1 cellular context compared by ENCODE assay signal in genomic region chrX:55451626-55451989, GRCh38.
TF ChIP-seq lines count a peak whose summit lies in the region.

No MANE protein-coding gene starts in this region.

TF ChIP-seq in HEK293, 187 proteins besides CTCF, POLR2A, EP300 and RAD21:
- TF ChIP-seq ZNF280D (tag by site-specific recombination; IDR thresholded peaks at IDR 0.05): no peak
- no peak for TF ChIP-seq ZNF2 (tag by site-specific recombination; IDR thresholded peaks at IDR 0.05)
- TF ChIP-seq MYNN (tag by site-specific recombination; IDR thresholded peaks at IDR 0.05; ENCODE audit: borderline replicate concordance): no peak
- TF ChIP-seq ZNF416 (tag by site-specific recombination; IDR thresholded peaks at IDR 0.05): no peak
- TF ChIP-seq ZNF426 (tag by site-specific recombination; IDR thresholded peaks at IDR 0.05): no peak
- TF ChIP-seq ZIC2 (tag by site-specific recombination; IDR thresholded peaks at IDR 0.05): no peak
- no peak for TF ChIP-seq ZNF18 (tag by site-specific recombination; IDR thresholded peaks at IDR 0.05)
- no peak for TF ChIP-seq ZNF174 (tag by site-specific recombination; IDR thresholded peaks at IDR 0.05)
- TF ChIP-seq BCL11B (tag by site-specific recombination; IDR thresholded peaks at IDR 0.05; ENCODE audit: low read depth): no peak
- no peak for TF ChIP-seq ZBTB6 (tag by site-specific recombination; IDR thresholded peaks at IDR 0.05)
- TF ChIP-seq ZNF175 (tag by site-specific recombination; IDR thresholded peaks at IDR 0.05): no peak
- no peak for TF ChIP-seq ZNF211 (tag by site-specific recombination; IDR thresholded peaks at IDR 0.05; ENCODE audit: low read depth)
- no peak for TF ChIP-seq ZNF701 (tag by site-specific recombination; IDR thresholded peaks at IDR 0.05)
- no peak for TF ChIP-seq YY2 (tag by site-specific recombination; IDR thresholded peaks at IDR 0.05)
- no peak for TF ChIP-seq ZNF121 (tag by site-specific recombination; IDR thresholded peaks at IDR 0.05)
